In the genomic region with DNA sequence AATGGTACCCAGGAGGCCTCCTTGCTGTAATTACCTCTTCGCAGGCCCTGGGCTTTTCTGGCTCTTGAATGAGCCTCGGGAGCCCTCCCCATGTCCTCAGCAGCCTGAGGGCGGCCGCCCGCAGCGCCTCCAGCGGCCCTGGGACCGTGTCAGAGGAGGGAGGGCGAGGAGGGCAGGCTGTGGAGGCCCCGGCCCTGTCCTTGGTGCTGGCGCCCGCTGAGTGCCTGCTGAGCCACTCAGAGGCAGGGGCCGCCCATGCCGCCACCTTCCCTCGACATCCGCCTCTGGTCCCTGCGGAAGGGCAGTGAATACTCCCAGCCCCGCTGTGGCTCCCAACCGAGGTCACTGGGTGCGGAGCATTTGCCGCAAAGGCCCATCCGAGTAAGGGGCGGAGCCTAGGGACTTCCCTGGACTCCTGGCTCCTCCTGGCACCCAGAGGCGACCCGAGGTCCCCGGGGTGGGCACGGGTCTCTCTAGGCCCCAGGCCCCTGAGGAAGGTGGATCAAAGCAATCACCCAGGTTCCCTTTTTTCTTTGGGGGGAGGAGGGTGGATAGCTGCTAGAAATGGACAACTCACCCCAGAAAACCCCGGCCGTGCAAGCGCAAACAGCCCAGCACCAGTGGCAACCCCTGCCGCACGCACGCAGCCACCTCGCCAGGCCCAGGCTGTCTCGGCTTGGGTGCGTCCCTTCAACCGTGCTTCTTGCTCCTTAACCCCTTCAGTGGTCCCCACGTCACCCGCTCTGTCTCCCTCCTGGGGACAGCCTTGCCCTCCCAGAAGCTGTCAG, we compare ENCODE assay signal across 12 cellular contexts.
A peak's percentile ranks its signal among the peaks of the same experiment; 100 is the strongest.
DNase-seq lines count a peak whose midpoint lies in the region; ATAC-seq and TF ChIP-seq lines count a peak whose summit lies in the region.
"Had no signal": no experiment of that assay in that cellular context is flagged by ENCODE, and none has a peak within 500 bp of the region (broad histone marks: within the 10 kb centered on the region; RNA-seq: fewer than 3 reads in every experiment).

No MANE protein-coding gene starts in this region.

- DNase-seq in DMS 273 (lab: John Stamatoyannopoulos, UW; ENCODE audit: unreplicated experiment), result peak; percentile 87
- no peak for DNase-seq in DMS 273 treated with DMSO at 0.1 percent for 48 hours (lab: John Stamatoyannopoulos, UW)
- peak; percentile 47 for DNase-seq in NT2/D1 (ENCODE audit: low read depth, low spot score)
- peak; percentile 3 to 45 for DNase-seq in foreskin fibroblast
- DNase-seq in effector CD8-positive, alpha-beta T cell (lab: John Stamatoyannopoulos, UW), result no peak
- no peak for DNase-seq in activated CD4-positive, alpha-beta T cell treated with anti-CD3 and anti-CD28 coated beads, Interleukin-2, amount 50 U/mL, for 4 hours
- DNase-seq: activated naive CD4-positive, alpha-beta T cell treated with Interleukin-2 at 50 U/mL for 16 hours; NCI-H345 had no signal

- H3K4me3 ChIP-seq in NT2/D1 (ENCODE audit: insufficient read length, low read depth) (no peak overlapping the region), foreskin fibroblast (ENCODE audit: low read depth in 1 of 2, low read length in 2 of 2) (no peak overlapping the region), rectal smooth muscle tissue (ENCODE audit: low read length) (peak overlapping the region; percentile 21)
- H3K4me3 ChIP-seq: lung had no signal

- H3K27ac ChIP-seq in rectal smooth muscle tissue (ENCODE audit: low read depth, low read length), result peak overlapping the region; percentile 22
- H3K27ac ChIP-seq: 22Rv1 had no signal

- no peaks in the 10 kb centered on the region for H3K9me3 ChIP-seq in NT2/D1 (ENCODE audit: insufficient read depth, low read length)

- H3K9ac ChIP-seq in NT2/D1 (ENCODE audit: insufficient read length, low read depth) (no peak overlapping the region), rectal smooth muscle tissue (ENCODE audit: low read length) (no peak overlapping the region)

- TF ChIP-seq CTCF in foreskin fibroblast (IDR thresholded peaks at IDR 0.05; ENCODE audit: low read depth, low read length), result no peak

- H3K36me3 ChIP-seq in NT2/D1 (ENCODE audit: insufficient read depth, insufficient read length, low read length) (no peaks in the 10 kb centered on the region), rectal smooth muscle tissue (ENCODE audit: control insufficient read depth, insufficient read depth, low read length) (no peaks in the 10 kb centered on the region)

- ATAC-seq in HG02885 (IDR thresholded peaks at IDR 0.05; ENCODE audit: poor library complexity, unreplicated experiment), result no peak

- H3K4me1 ChIP-seq in NT2/D1 (ENCODE audit: insufficient read depth, insufficient read length), result peaks cover 26% of the 10 kb centered on the region
- H3K4me1 ChIP-seq in rectal smooth muscle tissue (ENCODE audit: control insufficient read depth, insufficient read depth, low read length), result peaks cover 8% of the 10 kb centered on the region

- H3K27me3 ChIP-seq in NT2/D1 (ENCODE audit: insufficient read depth, insufficient read length) (peaks cover 92% of the 10 kb centered on the region), rectal smooth muscle tissue (ENCODE audit: control insufficient read depth, insufficient read depth, low read length) (no peaks in the 10 kb centered on the region)

Comparison
In these comparisons a context has a peak if more than half of its experiments do, and no peak if none do; other contexts are left out.
1. DNase-seq: peak in DMS 273 (single experiment), NT2/D1 (single experiment) and foreskin fibroblast (2 of 2); none in DMS 273 treated with DMSO at 0.1 percent for 48 hours (single experiment), effector CD8-positive, alpha-beta T cell (single experiment) and activated CD4-positive, alpha-beta T cell treated with anti-CD3 and anti-CD28 coated beads, Interleukin-2, amount 50 U/mL, for 4 hours (0 of 2).